Comparison of ENCODE assay signal across 19 cellular contexts in the genomic region with DNA sequence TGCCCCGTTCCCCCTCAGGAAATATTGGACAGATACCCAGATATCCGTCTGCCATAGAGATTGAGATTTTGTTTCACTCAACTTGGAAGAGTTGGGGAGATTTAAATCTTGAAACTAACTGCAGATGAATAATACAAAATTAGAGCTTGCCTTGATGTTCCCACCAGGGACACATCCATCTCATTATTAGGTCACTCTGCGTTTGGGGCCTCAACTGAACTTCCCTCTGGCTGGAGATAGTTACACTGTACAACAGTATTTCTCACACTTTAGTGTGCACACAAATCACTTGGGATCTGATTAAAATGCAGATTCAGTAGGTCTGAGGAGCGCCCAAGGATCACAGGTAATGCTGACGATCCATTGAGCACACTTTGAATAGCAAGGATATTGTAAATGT. TPM values are rescaled to one million over a fixed set of nuclear protein-coding genes. Genes with fewer than 3 reads are reported as not detected.
DNase-seq lines count a peak whose midpoint lies in the region; ATAC-seq and TF ChIP-seq lines count a peak whose summit lies in the region.
"Had no signal": no experiment of that assay in that cellular context is flagged by ENCODE, and none has a peak within 500 bp of the region (broad histone marks: within the 10 kb centered on the region; RNA-seq: fewer than 3 reads in every experiment).

No MANE protein-coding gene starts in this region.

- H3K4me3 ChIP-seq in esophagus muscularis mucosa (no peak overlapping the region), fibroblast of mammary gland (ENCODE audit: control insufficient read depth, low read depth, low read length) (no peak overlapping the region), aorta (ENCODE audit: low read length in 2 of 2) (no peak overlapping the region), H7 (ENCODE audit: insufficient read depth, low read depth, low read length) (no peak overlapping the region)
- H3K4me3 ChIP-seq: BLaER1, GM23248 had no signal

- H3K36me3 Mint-ChIP-seq in nephron (ENCODE audit: low read depth) = no peaks in the 10 kb centered on the region
- H3K36me3 Mint-ChIP-seq: CD4-positive, CD25-positive, alpha-beta regulatory T cell; CD8-positive, alpha-beta T cell had no signal

- intact Hi-C loops in esophagus muscularis mucosa (cut with DNase I) = no loop called here
- intact Hi-C loops in aorta (cut with DNase I) = loop anchor here in 1 of 2 donors (5.0 kb wide), 2 partner anchors 41 to 194 kb away; no protein-coding TSS in a partner anchor

- H3K36me3 ChIP-seq in esophagus muscularis mucosa (no peaks in the 10 kb centered on the region), aorta (ENCODE audit: control insufficient read depth in 1 of 2, insufficient read depth in 2 of 2, low read length in 1 of 2) (no peaks in the 10 kb centered on the region), H7 (replicated peaks; ENCODE audit: control insufficient read depth, insufficient read depth, low read length) (no peaks in the 10 kb centered on the region)
- H3K36me3 ChIP-seq: BLaER1 had no signal

- H3K27me3 ChIP-seq in esophagus muscularis mucosa = no peaks in the 10 kb centered on the region
- H3K27me3 ChIP-seq in aorta (ENCODE audit: control insufficient read depth in 1 of 2, insufficient read depth in 2 of 2, low read length in 1 of 2) = no peaks in the 10 kb centered on the region
- no peaks in the 10 kb centered on the region for H3K27me3 ChIP-seq in H7 (ENCODE audit: control insufficient read depth, insufficient read depth, low read length)
- H3K27me3 ChIP-seq: BLaER1 had no signal

- H3K27ac ChIP-seq in esophagus muscularis mucosa (replicated peaks in 1 of 4) (peak overlapping the region in 1 of 4 donors; percentile 33), aorta (ENCODE audit: low read depth in 1 of 2, low read length in 2 of 2) (no peak overlapping the region)
- H3K27ac ChIP-seq: BLaER1, C4-2B, GM23248 had no signal

- peak overlapping the region in 2 of 3 experiments; percentile 1 to 59 for H3K27ac Mint-ChIP-seq in nephron
- H3K27ac Mint-ChIP-seq: B cell; CD4-positive, CD25-positive, alpha-beta regulatory T cell; CD8-positive, alpha-beta T cell; H9 had no signal

- peak; percentile 79 for DNase-seq in esophagus muscularis mucosa (ENCODE audit: extremely low spot score)
- DNase-seq in fibroblast of mammary gland (ENCODE audit: low read depth) = peak; percentile 10
- DNase-seq in aorta = no peak
- DNase-seq in NK-92 treated with Interleukin-12 subunit alpha and Interleukin-12 subunit beta, amount 100 ng/mL, for 24 hours (lab: John Stamatoyannopoulos, UW) = no peak
- no peak for DNase-seq in H7
- no peak for DNase-seq in hypothalamus (lab: John Stamatoyannopoulos, UW)
- DNase-seq: Caco-2; CD4-positive, CD25-positive, alpha-beta regulatory T cell; CD8-positive, alpha-beta T cell; DMS153; DND-41; GM23248; H9 had no signal

- H3K4me1 Mint-ChIP-seq in nephron = peaks cover 69% of the 10 kb centered on the region
- H3K4me1 Mint-ChIP-seq: B cell had no signal

- TF ChIP-seq CTCF in esophagus muscularis mucosa (IDR thresholded peaks at IDR 0.05) (no peak), fibroblast of mammary gland (conservative IDR thresholded peaks at IDR 0.05; ENCODE audit: control insufficient read depth, insufficient read depth, low read depth, low read length) (no peak), nephron (IDR thresholded peaks at IDR 0.05; ENCODE audit: unreplicated experiment in 3 of 3) (no peak)

- no peaks in the 10 kb centered on the region for H3K27me3 Mint-ChIP-seq in nephron (ENCODE audit: low read depth)
- H3K27me3 Mint-ChIP-seq: CD4-positive, CD25-positive, alpha-beta regulatory T cell had no signal

- ATAC-seq in aorta (ENCODE audit: low FRiP score) = peak; percentile 49
- ATAC-seq: CD8-positive, alpha-beta T cell; HCT116 had no signal

- H3K9me3 ChIP-seq in esophagus muscularis mucosa (no peaks in the 10 kb centered on the region), aorta (ENCODE audit: control insufficient read depth, low read length) (no peaks in the 10 kb centered on the region)
- H3K9me3 ChIP-seq: BLaER1, Caco-2 had no signal

- no peak for TF ChIP-seq EP300 in esophagus muscularis mucosa (IDR thresholded peaks at IDR 0.05)

- no peak overlapping the region for H3K4me3 Mint-ChIP-seq in nephron
- H3K4me3 Mint-ChIP-seq: B cell; CD4-positive, CD25-positive, alpha-beta regulatory T cell; CD8-positive, alpha-beta T cell; H9 had no signal

- WGBS in esophagus muscularis mucosa = 75% methylated on average over 5 of the region's 5 CpGs
- WGBS in aorta, 2 donors = 85 to 90% methylated on average over 5 of the region's 5 CpGs

- TF ChIP-seq POLR2A in esophagus muscularis mucosa (IDR thresholded peaks at IDR 0.05; ENCODE audit: low read depth) = no peak

- H3K4me1 ChIP-seq in esophagus muscularis mucosa (peaks cover 8 to 19% (median 16%) of the 10 kb centered on the region in 4 donors), aorta (ENCODE audit: control insufficient read depth in 1 of 2, insufficient read depth in 2 of 2, low read length in 2 of 2) (peaks cover 2 to 3% of the 10 kb centered on the region in 2 donors)

- no peaks in the 10 kb centered on the region for H3K9me3 Mint-ChIP-seq in nephron
- H3K9me3 Mint-ChIP-seq: CD4-positive, CD25-positive, alpha-beta regulatory T cell; CD8-positive, alpha-beta T cell; H9 had no signal

RNA-seq across cellular contexts. Expression of a gene that starts 35.0 kb away (rescaled TPM):
- total RNA-seq in esophagus muscularis mucosa (under 1 TPM in 2 of 4 donors, not detected in 2; 0.66 to 0.92 TPM), aorta (1 to 10 TPM; 1.2 TPM)
- 1 to 10 TPM in 1 of 2 donors, under 1 TPM in 1; 0.82 to 7.4 TPM for polyA plus RNA-seq in aorta
- total RNA-seq in H7 (2014; rRNA removed; shearing (Covaris generic)) = 0.21 TPM in 1 of 2 replicates, not detected in the other
- total RNA-seq: A673, H9 had no signal

Comparison
In these comparisons a context has a peak if more than half of its experiments do, and no peak if none do; other contexts are left out.
1. DNase-seq: peak in esophagus muscularis mucosa (single experiment) and fibroblast of mammary gland (single experiment); none in aorta (0 of 2), NK-92 treated with Interleukin-12 subunit alpha and Interleukin-12 subunit beta, amount 100 ng/mL, for 24 hours (single experiment), H7 (single experiment) and hypothalamus (0 of 51).